17 cellular contexts compared by ENCODE assay signal in genomic region chr20:63958964-63959698, GRCh38. TPM values are rescaled to one million over a fixed set of nuclear protein-coding genes. Genes with fewer than 3 reads are reported as not detected.
DNase-seq lines count a peak whose midpoint lies in the region; ATAC-seq and TF ChIP-seq lines count a peak whose summit lies in the region.
"Had no signal": no experiment of that assay in that cellular context is flagged by ENCODE, and none has a peak within 500 bp of the region (broad histone marks: within the 10 kb centered on the region; RNA-seq: fewer than 3 reads in every experiment).

No MANE protein-coding gene starts in this region.

- POLR2A ChIA-PET in IMR-90 (lab: Charles Lee; ENCODE audit: unreplicated experiment) = no interaction called here

- H2AFZ ChIP-seq in IMR-90 (replicated peaks; ENCODE audit: low read length, poor library complexity) = peak overlapping the region; percentile 43
- no peak overlapping the region for H2AFZ ChIP-seq in neuronal stem cell (ENCODE audit: low read length)

- no peak overlapping the region for H3K4ac ChIP-seq in IMR-90 (ENCODE audit: low read depth, low read length)
- H3K4ac ChIP-seq in neuronal stem cell (ENCODE audit: low read length) = no peak overlapping the region

- 82% methylated on average over 3 of the region's 10 CpGs; no CpG with 5 or more reads in 1 of the 2 experiments for WGBS in IMR-90 (ENCODE audit: extremely low coverage in 2 of 2, insufficient read length in 1 of 2), 2 experiments
- WGBS in neuronal stem cell (ENCODE audit: extremely low coverage in 2 of 2, insufficient read length in 2 of 2, insufficient replicate concordance in 1 of 2), 2 donors = no CpG with 5 or more reads among the region's 10 CpGs
- 80% methylated on average over 9 to 10 of the region's 10 CpGs for WGBS in aorta, 2 donors

- H3K18ac ChIP-seq in IMR-90 (ENCODE audit: low read depth, low read length) = no peak overlapping the region
- no peak overlapping the region for H3K18ac ChIP-seq in neuronal stem cell (ENCODE audit: low read length)

- TF ChIP-seq CTCF in IMR-90 (conservative IDR thresholded peaks at IDR 0.05; ENCODE audit: low read depth, low read length) = no peak

- H3K4me2 ChIP-seq in IMR-90 (ENCODE audit: low read depth, low read length) = no peak overlapping the region
- no peak overlapping the region for H3K4me2 ChIP-seq in neuronal stem cell (ENCODE audit: insufficient read depth, low read length, poor library complexity, severe bottlenecking)

- BruUV-seq in IMR-90 (replicated peaks; lab: Mats Ljungman, UMichigan) = no TSS peak

- H2BK120ac ChIP-seq in IMR-90 (ENCODE audit: low read depth, low read length) = no peak overlapping the region
- H2BK120ac ChIP-seq in neuronal stem cell (ENCODE audit: low read depth, low read length) = no peak overlapping the region

- H3K36me3 Mint-ChIP-seq in activated naive CD4-positive, alpha-beta T cell treated with anti-CD3 and anti-CD28 coated beads, Interleukin-2, amount 50 U/mL, for 72 hours = peaks cover 0 to 3% of the 10 kb centered on the region in 2 donors
- peaks cover 5% of the 10 kb centered on the region for H3K36me3 Mint-ChIP-seq in activated T-helper 17 cell treated with anti-CD3 and anti-CD28 coated beads, Interleukin-2, amount 50 U/mL, for 72 hours (ENCODE audit: low read depth)

- H3K9ac ChIP-seq in IMR-90 (ENCODE audit: low read depth, low read length) = no peak overlapping the region
- H3K9ac ChIP-seq in neuronal stem cell (ENCODE audit: low read depth, low read length, poor library complexity) = peak overlapping the region; percentile 60
- H3K9ac ChIP-seq: KMS-11 had no signal

- H3K9me3 ChIP-seq in IMR-90 (ENCODE audit: control insufficient read depth, insufficient read depth, low read length) (no peaks in the 10 kb centered on the region), neuronal stem cell (replicated peaks in 1 of 2; ENCODE audit: control insufficient read depth in 2 of 2, insufficient read depth in 1 of 2, low read depth in 1 of 2, low read length in 2 of 2) (peaks cover 0 to 6% of the 10 kb centered on the region in 2 donors), aorta (ENCODE audit: control insufficient read depth, low read length) (no peaks in the 10 kb centered on the region)
- H3K9me3 ChIP-seq: HAP-1, SJCRH30 had no signal

- no peaks in the 10 kb centered on the region for H3K9me3 Mint-ChIP-seq in activated naive CD4-positive, alpha-beta T cell treated with anti-CD3 and anti-CD28 coated beads, Interleukin-2, amount 50 U/mL, for 72 hours
- H3K9me3 Mint-ChIP-seq in activated T-helper 17 cell treated with anti-CD3 and anti-CD28 coated beads, Interleukin-2, amount 50 U/mL, for 72 hours = no peaks in the 10 kb centered on the region
- H3K9me3 Mint-ChIP-seq: CD4-positive, alpha-beta T cell had no signal

- no peak for DNase-seq in activated naive CD4-positive, alpha-beta T cell treated with anti-CD3 and anti-CD28 coated beads, Interleukin-2, amount 50 U/mL, for 72 hours (ENCODE audit: low spot score in 2 of 2)
- DNase-seq in activated naive CD4-positive, alpha-beta T cell (lab: John Stamatoyannopoulos, UW) = no peak
- DNase-seq in IMR-90 (no peak), neuronal stem cell (ENCODE audit: low spot score) (no peak), NOMO-1 treated with DMSO at 0.1 percent for 48 hours (lab: John Stamatoyannopoulos, UW; ENCODE audit: unreplicated experiment) (no peak), aorta (no peak)
- DNase-seq: AML-193; CD4-positive, alpha-beta T cell; DND-41; NCI-H1105; NCI-H1930; NCI-H2171; SJCRH30 had no signal

- H2BK5ac ChIP-seq in IMR-90 (ENCODE audit: low read depth, low read length, poor library complexity, severe bottlenecking) = no peak overlapping the region
- no peak overlapping the region for H2BK5ac ChIP-seq in neuronal stem cell (ENCODE audit: low read length)

- H3K79me1 ChIP-seq in IMR-90 (ENCODE audit: low read depth in 1 of 2, low read length in 2 of 2) (peaks cover 3 to 20% of the 10 kb centered on the region in 2 experiments; a peak in 3 of 4 replicates), neuronal stem cell (ENCODE audit: low read depth, low read length) (peaks cover 21% of the 10 kb centered on the region)

- H3K4me3 ChIP-seq in IMR-90 (ENCODE audit: insufficient read depth, low read depth, low read length) = no peak overlapping the region
- no peak overlapping the region for H3K4me3 ChIP-seq in neuronal stem cell (ENCODE audit: low read length in 2 of 2)
- no peak overlapping the region for H3K4me3 ChIP-seq in aorta (ENCODE audit: low read length in 2 of 2)
- H3K4me3 ChIP-seq: HAP-1, SJCRH30 had no signal

- H2AK5ac ChIP-seq in IMR-90 (ENCODE audit: low read depth, low read length) = no peak overlapping the region
- no peak overlapping the region for H2AK5ac ChIP-seq in neuronal stem cell (ENCODE audit: low read depth, low read length)

- H4K20me1 ChIP-seq in IMR-90 (ENCODE audit: insufficient read depth, low read length) = peaks cover 7% of the 10 kb centered on the region

- no peak overlapping the region for H4K5ac ChIP-seq in IMR-90 (ENCODE audit: low read depth, low read length)

- peak overlapping the region; percentile 57 for H2AK9ac ChIP-seq in IMR-90 (replicated peaks; ENCODE audit: low read depth, low read length, poor library complexity)

- H3K23ac ChIP-seq in IMR-90 (ENCODE audit: low read depth, low read length) = no peak overlapping the region
- H3K23ac ChIP-seq in neuronal stem cell (ENCODE audit: low read depth, low read length, poor library complexity) = peak overlapping the region; percentile 43

- peak overlapping the region; percentile 79 to 84 for H3K27ac Mint-ChIP-seq in activated naive CD4-positive, alpha-beta T cell treated with anti-CD3 and anti-CD28 coated beads, Interleukin-2, amount 50 U/mL, for 72 hours
- peak overlapping the region; percentile 90 for H3K27ac Mint-ChIP-seq in activated T-helper 17 cell treated with anti-CD3 and anti-CD28 coated beads, Interleukin-2, amount 50 U/mL, for 72 hours
- H3K27ac Mint-ChIP-seq: CD4-positive, alpha-beta T cell had no signal

- H3K27me3 ChIP-seq in IMR-90 (ENCODE audit: control insufficient read depth, insufficient read depth, low read length) (no peaks in the 10 kb centered on the region), neuronal stem cell (ENCODE audit: control insufficient read depth in 3 of 3, insufficient read depth in 3 of 3, low read depth in 1 of 3, low read length in 3 of 3) (no peaks in the 10 kb centered on the region), aorta (ENCODE audit: control insufficient read depth in 1 of 2, insufficient read depth in 2 of 2, low read length in 1 of 2) (no peaks in the 10 kb centered on the region)
- H3K27me3 ChIP-seq: SJCRH30 had no signal

- in situ Hi-C loops in IMR-90 (cut with MboI; ENCODE audit: low sequenced_read_pairs) = no loop called here

- H4K91ac ChIP-seq in IMR-90 (ENCODE audit: insufficient read depth, low read depth, low read length) (no peak overlapping the region), neuronal stem cell (ENCODE audit: low read depth, low read length, poor library complexity) (no peak overlapping the region)

- no peak for TF ChIP-seq POLR2A in IMR-90 (IDR thresholded peaks at IDR 0.05; ENCODE audit: low read depth, low read length)

- ATAC-seq in activated naive CD4-positive, alpha-beta T cell treated with anti-CD3 and anti-CD28 coated beads, Interleukin-2, amount 50 U/mL, for 72 hours = no peak
- ATAC-seq in IMR-90 (ENCODE audit: low read depth) = no peak
- no peak for ATAC-seq in activated T-helper 17 cell treated with anti-CD3 and anti-CD28 coated beads, Interleukin-2, amount 50 U/mL, for 72 hours (replicated peaks)
- ATAC-seq in aorta (ENCODE audit: low FRiP score) = no peak
- ATAC-seq in HG03135 (IDR thresholded peaks at IDR 0.05; ENCODE audit: unreplicated experiment) = no peak

- H3K4me3 Mint-ChIP-seq in activated T-helper 17 cell treated with anti-CD3 and anti-CD28 coated beads, Interleukin-2, amount 50 U/mL, for 72 hours = no peak overlapping the region
- H3K4me3 Mint-ChIP-seq: CD4-positive, alpha-beta T cell had no signal

- dilution Hi-C loops in IMR-90 (cut with HindIII; ENCODE audit: low sequenced_read_pairs, unreplicated experiment) = no loop called here

- H3K4me1 ChIP-seq in IMR-90 (ENCODE audit: control insufficient read depth, insufficient read depth, low read length) = peaks cover 11% of the 10 kb centered on the region
- H3K4me1 ChIP-seq in neuronal stem cell (ENCODE audit: control insufficient read depth in 2 of 2, insufficient read depth in 1 of 2, low read depth in 1 of 2, low read length in 2 of 2) = peaks cover 23 to 24% of the 10 kb centered on the region in 2 donors
- H3K4me1 ChIP-seq in aorta (ENCODE audit: control insufficient read depth in 1 of 2, insufficient read depth in 2 of 2, low read length in 2 of 2) = no peaks in the 10 kb centered on the region

- H4K8ac ChIP-seq in IMR-90 (ENCODE audit: low read depth in 2 of 2, low read length in 2 of 2) (no peak overlapping the region), neuronal stem cell (ENCODE audit: low read depth, low read length) (no peak overlapping the region)

- H3K36me3 ChIP-seq in IMR-90 (ENCODE audit: control insufficient read depth, insufficient read depth, low read length) = peaks cover 44% of the 10 kb centered on the region
- peaks cover 36 to 62% of the 10 kb centered on the region in 2 donors for H3K36me3 ChIP-seq in neuronal stem cell (replicated peaks in 1 of 2; ENCODE audit: control insufficient read depth in 2 of 2, insufficient read depth in 2 of 2, low read length in 2 of 2)
- H3K36me3 ChIP-seq in aorta (ENCODE audit: control insufficient read depth in 1 of 2, insufficient read depth in 2 of 2, low read length in 1 of 2) = peaks cover 0 to 2% of the 10 kb centered on the region in 2 donors

- TF ChIP-seq RAD21 in IMR-90 (IDR thresholded peaks at IDR 0.05; ENCODE audit: low read length) = no peak

- H3K27me3 Mint-ChIP-seq in activated T-helper 17 cell treated with anti-CD3 and anti-CD28 coated beads, Interleukin-2, amount 50 U/mL, for 72 hours = no peaks in the 10 kb centered on the region
- H3K27me3 Mint-ChIP-seq: CD4-positive, alpha-beta T cell had no signal

- no peak overlapping the region for H3K14ac ChIP-seq in IMR-90 (replicated peaks; ENCODE audit: low read depth, low read length)
- H3K14ac ChIP-seq in neuronal stem cell (ENCODE audit: low read length) = peak overlapping the region; percentile 82

- intact Hi-C loops in IMR-90 (cut with micrococcal nuclease) = loop anchor here (5.0 kb wide), 1 partner anchor 422 kb away; the partner anchor contains the start of gene PTK6
- intact Hi-C loops in aorta (cut with DNase I) = no loop called here

- H3K4me1 Mint-ChIP-seq in activated T-helper 17 cell treated with anti-CD3 and anti-CD28 coated beads, Interleukin-2, amount 50 U/mL, for 72 hours = peaks cover 5% of the 10 kb centered on the region

- no peak overlapping the region for H3K56ac ChIP-seq in IMR-90 (ENCODE audit: extremely low read depth, insufficient read depth, low read length)

- peaks cover 7% of the 10 kb centered on the region for H3K9me1 ChIP-seq in IMR-90 (ENCODE audit: insufficient read depth, low read length)

- CTCF ChIA-PET in IMR-90 (lab: Yijun Ruan, JAX) = no interaction called here

- no peak overlapping the region for H2BK20ac ChIP-seq in IMR-90 (ENCODE audit: low read depth, low read length)

- H2BK12ac ChIP-seq in neuronal stem cell (ENCODE audit: low read length) = no peak overlapping the region

- H2BK15ac ChIP-seq in IMR-90 (ENCODE audit: low read depth, low read length) = no peak overlapping the region
- no peak overlapping the region for H2BK15ac ChIP-seq in neuronal stem cell (ENCODE audit: low read length)

- H3K27ac ChIP-seq in IMR-90 (ENCODE audit: insufficient read depth, low read length) = no peak overlapping the region
- peak overlapping the region; percentile 51 for H3K27ac ChIP-seq in neuronal stem cell (replicated peaks; ENCODE audit: low read length)
- no peak overlapping the region for H3K27ac ChIP-seq in aorta (ENCODE audit: low read depth in 1 of 2, low read length in 2 of 2)
- H3K27ac ChIP-seq: SJCRH30 had no signal

RNA-seq across cellular contexts. Expression of gene UCKL1, which starts 2.9 kb away (rescaled TPM):
- 10 to 100 TPM; 21.3 to 32.7 TPM for total RNA-seq in activated naive CD4-positive, alpha-beta T cell treated with anti-CD3 and anti-CD28 coated beads, Interleukin-2, amount 50 U/mL, for 72 hours
- 16.7 and 18.3 TPM in 2 replicates for total RNA-seq in IMR-90 (2012; rRNA removed)
- 54.7 and 58.6 TPM in 2 replicates for polyA plus RNA-seq in IMR-90 (2012; rRNA removed)
- 19.8 and 55.6 TPM in 2 replicates for polyA plus RNA-seq in IMR-90 (2012; cell fraction: cytosol; rRNA removed)
- 178 and 412 TPM in 2 replicates for polyA plus RNA-seq in IMR-90 (2012; cell fraction: nucleus; rRNA removed; ENCODE audit: low replicate concordance)
- 10 to 100 TPM; 27.5 to 36.2 TPM for total RNA-seq in activated T-helper 17 cell treated with anti-CD3 and anti-CD28 coated beads, Interleukin-2, amount 50 U/mL, for 72 hours
- polyA plus RNA-seq in neuronal stem cell (2013, experiment 1 of 2) = 17.0 TPM
- 15.6 TPM for polyA plus RNA-seq in neuronal stem cell (2013, experiment 2 of 2)
- 10 to 100 TPM; 27.2 to 39.5 TPM for total RNA-seq in aorta
- 10 to 100 TPM; 24.3 to 85.0 TPM for polyA plus RNA-seq in aorta

RNA-seq across cellular contexts. Expression of gene ZNF512B, which starts 10.6 kb away (rescaled TPM):
- 10 to 100 TPM in 1 of 2 donors, 1 to 10 TPM in 1; 10.0 to 21.4 TPM for total RNA-seq in activated naive CD4-positive, alpha-beta T cell treated with anti-CD3 and anti-CD28 coated beads, Interleukin-2, amount 50 U/mL, for 72 hours
- 6.4 and 6.5 TPM in 2 replicates for total RNA-seq in IMR-90 (2012; rRNA removed)
- polyA plus RNA-seq in IMR-90 (2012; rRNA removed) = 15.6 and 15.9 TPM in 2 replicates
- 7.2 and 13.4 TPM in 2 replicates for polyA plus RNA-seq in IMR-90 (2012; cell fraction: cytosol; rRNA removed)
- polyA plus RNA-seq in IMR-90 (2012; cell fraction: nucleus; rRNA removed; ENCODE audit: low replicate concordance) = 50.2 and 83.0 TPM in 2 replicates
- 10 to 100 TPM; 13.9 to 21.3 TPM for total RNA-seq in activated T-helper 17 cell treated with anti-CD3 and anti-CD28 coated beads, Interleukin-2, amount 50 U/mL, for 72 hours
- 7.8 TPM for polyA plus RNA-seq in neuronal stem cell (2013, experiment 1 of 2)
- polyA plus RNA-seq in neuronal stem cell (2013, experiment 2 of 2) = 7.3 TPM
- 10 to 100 TPM; 10.8 to 16.5 TPM for total RNA-seq in aorta
- polyA plus RNA-seq in aorta = 10 to 100 TPM in 1 of 2 donors, 1 to 10 TPM in 1; 1.5 to 10.8 TPM

RNA-seq across cellular contexts. Expression of gene SAMD10, which starts 20.3 kb away (rescaled TPM):
- 10 to 100 TPM in 1 of 2 donors, 1 to 10 TPM in 1; 8.2 to 65.4 TPM for total RNA-seq in activated naive CD4-positive, alpha-beta T cell treated with anti-CD3 and anti-CD28 coated beads, Interleukin-2, amount 50 U/mL, for 72 hours
- total RNA-seq in IMR-90 (2012; rRNA removed) = 0.54 and 0.56 TPM in 2 replicates
- 4.0 and 4.1 TPM in 2 replicates for polyA plus RNA-seq in IMR-90 (2012; rRNA removed)
- polyA plus RNA-seq in IMR-90 (2012; cell fraction: cytosol; rRNA removed) = 3.9 and 4.6 TPM in 2 replicates
- polyA plus RNA-seq in IMR-90 (2012; cell fraction: nucleus; rRNA removed; ENCODE audit: low replicate concordance) = 14.1 and 23.9 TPM in 2 replicates
- 10 to 100 TPM; 21.4 to 32.7 TPM for total RNA-seq in activated T-helper 17 cell treated with anti-CD3 and anti-CD28 coated beads, Interleukin-2, amount 50 U/mL, for 72 hours
- 6.5 TPM for polyA plus RNA-seq in neuronal stem cell (2013, experiment 1 of 2)
- 5.8 TPM for polyA plus RNA-seq in neuronal stem cell (2013, experiment 2 of 2)
- total RNA-seq in aorta = 1 to 10 TPM in 1 of 2 donors, under 1 TPM in 1; 0.84 to 4.1 TPM
- polyA plus RNA-seq in aorta = 1 to 10 TPM; 1.8 to 2.0 TPM
- total RNA-seq: SJCRH30 had no signal

RNA-seq across cellular contexts. Expression of gene PRPF6, which starts 21.8 kb away (rescaled TPM):
- 10 to 100 TPM; 82.1 to 82.7 TPM for total RNA-seq in activated naive CD4-positive, alpha-beta T cell treated with anti-CD3 and anti-CD28 coated beads, Interleukin-2, amount 50 U/mL, for 72 hours
- total RNA-seq in IMR-90 (2012; rRNA removed) (68.6 and 71.3 TPM in 2 replicates), aorta (10 to 100 TPM; 50.3 to 59.1 TPM)
- polyA plus RNA-seq in IMR-90 (2012; rRNA removed) (38.5 and 43.5 TPM in 2 replicates), aorta (10 to 100 TPM; 20.9 to 53.3 TPM)
- 32.3 and 36.0 TPM in 2 replicates for polyA plus RNA-seq in IMR-90 (2012; cell fraction: cytosol; rRNA removed)
- 27.2 and 30.1 TPM in 2 replicates for polyA plus RNA-seq in IMR-90 (2012; cell fraction: nucleus; rRNA removed; ENCODE audit: low replicate concordance)
- 10 to 100 TPM; 88.5 to 97.4 TPM for total RNA-seq in activated T-helper 17 cell treated with anti-CD3 and anti-CD28 coated beads, Interleukin-2, amount 50 U/mL, for 72 hours
- 50.0 TPM for polyA plus RNA-seq in neuronal stem cell (2013, experiment 1 of 2)
- polyA plus RNA-seq in neuronal stem cell (2013, experiment 2 of 2) = 49.3 TPM
